Comparison of ENCODE assay signal across 33 cellular contexts in genomic region chr2:44922776-44923175, GRCh38. TPM values are rescaled to one million over a fixed set of nuclear protein-coding genes. Genes with fewer than 3 reads are reported as not detected.
"Had no signal": no experiment of that assay in that cellular context is flagged by ENCODE, and none has a peak within 500 bp of the region (broad histone marks: within the 10 kb centered on the region; RNA-seq: fewer than 3 reads in every experiment).

No MANE protein-coding gene starts in this region.

- H3K4me1 ChIP-seq: colonic mucosa, left lung, lower lobe of right lung had no signal

- H3K36me3 Mint-ChIP-seq: mesothelial cell of epicardium had no signal

- FAIRE-seq: endothelial cell of umbilical vein, islet of Langerhans, keratinocyte had no signal

- H3K9me3 Mint-ChIP-seq: dendritic cell treated with granulocyte-macrophage colony-stimulating factor and Interleukin-4, amounts not matched to agents 40 ng/mL and 50 ng/mL, for 4 days; effector memory CD8-positive, alpha-beta T cell; mesothelial cell of epicardium had no signal

- H3K4me3 Mint-ChIP-seq: dendritic cell treated with granulocyte-macrophage colony-stimulating factor and Interleukin-4, amounts not matched to agents 40 ng/mL and 50 ng/mL, for 4 days; effector memory CD8-positive, alpha-beta T cell; mesothelial cell of epicardium; naive B cell had no signal

- ATAC-seq: effector memory CD8-positive, alpha-beta T cell; gastrocnemius medialis; heart right ventricle; left cardiac atrium; left lung; left ventricle myocardium superior; lower lobe of right lung; mucosa of descending colon had no signal

- H3K9me3 ChIP-seq: colonic mucosa, esophagus squamous epithelium, gastrocnemius medialis, heart right ventricle, left lung, lower lobe of right lung, mucosa of descending colon had no signal

- DNase-seq: colonic mucosa; cortex of kidney; effector CD8-positive, alpha-beta T cell; effector memory CD8-positive, alpha-beta T cell; esophagus squamous epithelium; foreskin fibroblast; foreskin melanocyte; gastrocnemius medialis; glutamatergic neuron; head of caudate nucleus; heart right ventricle; hippocampal formation; left cardiac atrium; left lung; left ventricle myocardium superior; lower lobe of right lung; mesenchymal stem cell; mucosa of descending colon; naive B cell had no signal

- H3K4me3 ChIP-seq: colonic mucosa, esophagus squamous epithelium, gastrocnemius medialis, heart right ventricle, left lung, lower lobe of right lung, mucosa of descending colon had no signal

- H3K27ac ChIP-seq: colonic mucosa, esophagus squamous epithelium, gastrocnemius medialis, heart right ventricle, left lung, lower lobe of right lung had no signal

- H3K36me3 ChIP-seq: colonic mucosa, esophagus squamous epithelium, gastrocnemius medialis, heart right ventricle, left lung, lower lobe of right lung had no signal

- H3K27ac Mint-ChIP-seq: dendritic cell treated with granulocyte-macrophage colony-stimulating factor and Interleukin-4, amounts not matched to agents 40 ng/mL and 50 ng/mL, for 4 days; effector memory CD8-positive, alpha-beta T cell; mesothelial cell of epicardium; naive B cell had no signal

- H3K4me1 Mint-ChIP-seq: mesothelial cell of epicardium had no signal

RNA-seq across cellular contexts. Expression of gene SIX3, which starts 18.7 kb away (rescaled TPM):
- total RNA-seq: colonic mucosa, dermis microvascular lymphatic vessel endothelial cell, endothelial cell of umbilical vein, epithelial cell of proximal tubule, esophagus squamous epithelium, gastrocnemius medialis, glomerular endothelial cell, heart right ventricle, kidney epithelial cell, left cardiac atrium, left lung, left ventricle myocardium superior, lower leg skin, lower lobe of right lung, lung microvascular endothelial cell, mesenteric fat pad, mesothelial cell of epicardium, mucosa of descending colon, myocyte had no signal
- polyA plus RNA-seq: endothelial cell of umbilical vein, esophagus, heart right ventricle, keratinocyte had no signal
